Comparison of ENCODE assay signal across 7 cellular contexts in the genomic region with DNA sequence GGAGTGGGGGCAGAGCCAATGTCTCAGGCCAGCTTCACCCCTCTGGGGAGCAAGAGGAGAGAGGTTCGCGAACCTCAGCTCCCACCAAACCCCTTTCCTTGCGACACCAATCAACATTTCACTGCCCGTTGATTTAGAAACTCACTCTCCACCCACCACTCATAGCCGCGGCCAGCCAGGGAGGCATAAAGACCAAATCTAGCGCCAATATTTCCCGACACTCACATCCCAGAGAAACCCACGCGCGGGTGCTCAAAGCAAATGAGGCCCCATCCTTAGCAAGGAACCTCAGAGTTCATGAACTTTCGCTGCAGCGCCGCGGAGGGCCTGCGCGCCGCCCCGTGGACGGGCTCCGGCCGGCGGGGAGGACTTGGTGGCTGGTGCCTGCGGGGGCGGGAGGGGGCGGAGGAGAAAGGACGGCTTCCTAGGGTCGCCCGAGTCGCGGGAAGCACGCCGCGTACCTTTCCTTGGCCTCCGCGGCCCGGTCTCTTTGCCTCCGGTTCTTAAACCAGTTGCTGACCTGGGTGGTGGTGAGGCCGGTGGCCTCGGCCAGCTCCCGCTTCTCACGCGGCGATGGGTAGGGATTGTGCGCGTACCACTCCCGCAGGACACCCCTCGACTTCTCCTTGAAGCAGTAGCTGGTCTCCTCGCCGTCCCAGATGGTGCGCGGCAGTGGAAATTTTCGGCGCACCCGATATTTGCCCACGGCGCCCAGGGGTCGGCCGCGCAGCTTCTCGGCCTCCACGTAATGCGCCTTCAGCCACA. TPM values are rescaled to one million over a fixed set of nuclear protein-coding genes. Genes with fewer than 3 reads are reported as not detected.
DNase-seq lines count a peak whose midpoint lies in the region; ATAC-seq and TF ChIP-seq lines count a peak whose summit lies in the region.

No MANE protein-coding gene starts in this region.

- DNase-seq in psoas muscle (peak; percentile 62 to 73), H4 (ENCODE audit: low spot score) (no peak), Kasumi-1 (lab: John Stamatoyannopoulos, UW) (no peak)

- ATAC-seq in psoas muscle: peak; percentile 20 to 37 (median 28)
- no peak for ATAC-seq in HG03095 (IDR thresholded peaks at IDR 0.05; ENCODE audit: unreplicated experiment)

- no peak overlapping the region for H3K27ac ChIP-seq in OCI-LY1 (ENCODE audit: low read depth, low read length, poor library complexity, severe bottlenecking)
- H3K27ac ChIP-seq in esophagus (ENCODE audit: low read depth in 2 of 2, low read length in 1 of 2): no peak overlapping the region
- H3K27ac ChIP-seq in psoas muscle: peak overlapping the region; percentile 93

- H3K4me2 ChIP-seq in OCI-LY1 (ENCODE audit: low read length): peak overlapping the region; percentile 59

- no peaks in the 10 kb centered on the region for H3K9me3 ChIP-seq in OCI-LY1 (ENCODE audit: low read length)
- peaks cover 0 to 3% of the 10 kb centered on the region in 2 donors for H3K9me3 ChIP-seq in esophagus (ENCODE audit: control insufficient read depth in 2 of 2, insufficient read depth in 1 of 2, low read depth in 1 of 2, low read length in 1 of 2)
- no peaks in the 10 kb centered on the region for H3K9me3 ChIP-seq in psoas muscle

- H2AFZ ChIP-seq in OCI-LY1 (ENCODE audit: low read length): no peak overlapping the region

- H3K4me3 ChIP-seq in OCI-LY1 (ENCODE audit: low read depth, low read length, poor library complexity, severe bottlenecking): peak overlapping the region; percentile 57
- peak overlapping the region; percentile 50 to 54 for H3K4me3 ChIP-seq in esophagus (ENCODE audit: low read depth in 1 of 2, low read length in 2 of 2)
- peak overlapping the region; percentile 91 for H3K4me3 ChIP-seq in psoas muscle

- intact Hi-C loops in psoas muscle (cut with DNase I): loop anchor here (5.0 to 10.0 kb wide), 4 partner anchors 334 to 604 kb away; partner anchors contain the start of genes SLC38A6 (in 1 of the 2) and TRMT5 (in 1 of the 2)

- peaks cover 16% of the 10 kb centered on the region; the same call in 1 of the 2 replicates for H3K27me3 ChIP-seq in OCI-LY1 (ENCODE audit: insufficient read depth, low read length)
- peaks cover 6 to 63% of the 10 kb centered on the region in 2 donors for H3K27me3 ChIP-seq in esophagus (ENCODE audit: control insufficient read depth in 1 of 2, insufficient read depth in 2 of 2, low read length in 2 of 2)
- H3K27me3 ChIP-seq in psoas muscle (ENCODE audit: insufficient read depth in 3 of 3, low read length in 2 of 3): no peaks in the 10 kb centered on the region

- H3K79me2 ChIP-seq in OCI-LY1 (ENCODE audit: insufficient read depth, low read length): no peaks in the 10 kb centered on the region

- H3K9me2 ChIP-seq in OCI-LY1 (ENCODE audit: low read depth, low read length): no peaks in the 10 kb centered on the region

- H3K36me3 ChIP-seq in OCI-LY1 (ENCODE audit: insufficient read depth, low read length) (no peaks in the 10 kb centered on the region), esophagus (ENCODE audit: control insufficient read depth in 2 of 2, insufficient read depth in 2 of 2, low read length in 1 of 2) (no peaks in the 10 kb centered on the region), psoas muscle (ENCODE audit: insufficient read depth in 1 of 2, low read depth in 1 of 2) (peaks cover 0 to 11% of the 10 kb centered on the region in 2 donors)

- no peaks in the 10 kb centered on the region for H3F3A ChIP-seq in OCI-LY1 (ENCODE audit: insufficient read depth, low read length)

- H4K20me1 ChIP-seq in OCI-LY1 (ENCODE audit: insufficient read depth, low read length): no peaks in the 10 kb centered on the region

- H3K9ac ChIP-seq in OCI-LY1 (ENCODE audit: low read length): no peak overlapping the region; the same call in 1 of the 2 replicates

- TF ChIP-seq CTCF in GM12874 (IDR thresholded peaks at IDR 0.05; ENCODE audit: insufficient read depth, low read depth, low read length) (peak; percentile 20; the same call in 1 of the 2 replicates), OCI-LY1 (IDR thresholded peaks at IDR 0.05; ENCODE audit: low read length) (no peak), psoas muscle (IDR thresholded peaks at IDR 0.05) (no peak)

- peaks cover 18% of the 10 kb centered on the region for H3K4me1 ChIP-seq in OCI-LY1 (ENCODE audit: insufficient read depth, low read length, severe bottlenecking)
- peaks cover 5 to 15% of the 10 kb centered on the region in 2 donors for H3K4me1 ChIP-seq in esophagus (ENCODE audit: control insufficient read depth in 2 of 2, insufficient read depth in 2 of 2, low read length in 1 of 2)
- peaks cover 13% of the 10 kb centered on the region for H3K4me1 ChIP-seq in psoas muscle

- WGBS in esophagus, 2 donors: 2 to 4% methylated on average over 61 to 63 of the region's 63 CpGs
- 1% methylated on average over 57 to 63 of the region's 63 CpGs for WGBS in psoas muscle, 3 donors

RNA-seq across cellular contexts. Expression of gene SIX1, which starts 0.9 kb away (rescaled TPM):
- under 1 TPM in 1 of 2 donors, not detected in 1; 0.04 TPM for polyA plus RNA-seq in esophagus
- 10 to 100 TPM; 38.5 to 58.0 (median 43.4) TPM for total RNA-seq in psoas muscle
- 10 to 100 TPM in 2 of 3 donors, 1 to 10 TPM in 1; 8.3 to 86.6 (median 37.7) TPM for polyA plus RNA-seq in psoas muscle
- 18.4 and 23.3 TPM in 2 replicates for total RNA-seq in H4 (2014; rRNA removed; shearing (Covaris generic))

Comparison
In these comparisons a context has a peak if more than half of its experiments do, and no peak if none do; other contexts are left out.
1. DNase-seq: peak in psoas muscle (2 of 2); none in H4 (single experiment) and Kasumi-1 (0 of 2).
2. Peak in every context shown above with its lines, with median percentiles within 50 percentile points of each other: H3K4me3 ChIP-seq.